37 cellular contexts compared by ENCODE assay signal in the genomic region with DNA sequence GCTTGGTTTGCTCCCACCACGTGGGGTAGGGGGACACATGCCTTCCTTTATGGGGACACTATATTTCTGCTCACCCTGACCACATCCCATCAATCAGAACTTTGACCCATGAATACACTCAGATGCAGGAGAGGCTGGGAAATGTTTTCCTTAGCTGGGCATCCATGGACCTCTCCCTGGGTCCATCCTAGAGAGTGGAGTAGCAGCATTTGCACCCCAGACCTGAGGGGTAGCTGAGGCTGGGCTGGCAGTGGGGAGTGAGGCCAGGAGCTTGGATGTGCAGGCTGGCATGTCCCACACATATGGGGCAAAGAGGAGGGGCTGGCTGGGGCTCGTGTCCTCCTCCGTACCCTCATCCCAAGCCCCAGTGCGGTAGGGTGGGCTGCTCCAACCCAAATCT.
"Had no signal": no experiment of that assay in that cellular context is flagged by ENCODE, and none has a peak within 500 bp of the region (broad histone marks: within the 10 kb centered on the region; RNA-seq: fewer than 3 reads in every experiment).

No MANE protein-coding gene starts in this region.

- H3K4me2 ChIP-seq: KMS-11, PC-9 had no signal

- H3K27ac ChIP-seq: brain microvascular endothelial cell, cardiac muscle cell, KMS-11, PC-9, RWPE1, WERI-Rb-1 had no signal

- H3K9ac ChIP-seq: KMS-11 had no signal

- H3K36me3 ChIP-seq: brain microvascular endothelial cell, cardiac muscle cell, WERI-Rb-1 had no signal

- ATAC-seq: activated CD8-positive, alpha-beta T cell treated with anti-CD3 and anti-CD28 coated beads for 36 hours; activated T-cell treated with anti-CD3 and anti-CD28 coated beads, Interleukin-2, amount 50 U/mL, for 72 hours; activated T-helper 17 cell treated with anti-CD3 and anti-CD28 coated beads, Interleukin-2, amount 50 U/mL, for 72 hours; Right ventricle myocardium inferior; SK-N-SH treated with all-trans-retinoic acid at 6 μM for 48 hours; T-cell had no signal

- H3K4me3 ChIP-seq: cardiac muscle cell, PC-9 had no signal

- DNase-seq: activated CD4-positive, alpha-beta T cell treated with anti-CD3 and anti-CD28 coated beads for 1 hour; activated CD4-positive, alpha-beta T cell treated with anti-CD3 and anti-CD28 coated beads for 48 hours; activated CD4-positive, CD25-positive, alpha-beta regulatory T cell; activated CD8-positive, alpha-beta T cell treated with anti-CD3 and anti-CD28 coated beads for 36 hours; activated effector memory CD4-positive, alpha-beta T cell treated with anti-CD3 and anti-CD28 coated beads, Interleukin-2, amount 50 U/mL, for 16 hours; activated naive CD4-positive, alpha-beta T cell; activated naive CD4-positive, alpha-beta T cell treated with anti-CD3 and anti-CD28 coated beads, Interleukin-2, amount 50 U/mL, for 16 hours; activated naive CD8-positive, alpha-beta T cell treated with anti-CD3 and anti-CD28 coated beads for 36 hours; activated T-cell treated with anti-CD3 and anti-CD28 coated beads, Interleukin-2, amount 50 U/mL, for 1 hour; activated T-cell treated with anti-CD3 and anti-CD28 coated beads, Interleukin-2, amount 50 U/mL, for 72 hours; amniotic stem cell; aorta; brain microvascular endothelial cell; MM.1S; MV-4-11; NCI-H1092; NCI-H146; NCI-H187; NCI-H2029 treated with DMSO at 0.1 percent for 48 hours; NCI-H2107; NCI-H2171; NCI-H510A; NCI-H526; NCI-H748 treated with DMSO at 0.1 percent for 48 hours; NK-92 treated with Interleukin-12 subunit alpha and Interleukin-12 subunit beta, amount 100 ng/mL, for 24 hours; PC-9; SIG-M5; T-cell; T-helper 2 cell; T-helper 9 cell; WERI-Rb-1 had no signal

- H3K27me3 ChIP-seq: brain microvascular endothelial cell, cardiac muscle cell had no signal

- H2AFZ ChIP-seq: PC-9 had no signal
